Comparison of ENCODE assay signal across 8 cellular contexts in the genomic region with DNA sequence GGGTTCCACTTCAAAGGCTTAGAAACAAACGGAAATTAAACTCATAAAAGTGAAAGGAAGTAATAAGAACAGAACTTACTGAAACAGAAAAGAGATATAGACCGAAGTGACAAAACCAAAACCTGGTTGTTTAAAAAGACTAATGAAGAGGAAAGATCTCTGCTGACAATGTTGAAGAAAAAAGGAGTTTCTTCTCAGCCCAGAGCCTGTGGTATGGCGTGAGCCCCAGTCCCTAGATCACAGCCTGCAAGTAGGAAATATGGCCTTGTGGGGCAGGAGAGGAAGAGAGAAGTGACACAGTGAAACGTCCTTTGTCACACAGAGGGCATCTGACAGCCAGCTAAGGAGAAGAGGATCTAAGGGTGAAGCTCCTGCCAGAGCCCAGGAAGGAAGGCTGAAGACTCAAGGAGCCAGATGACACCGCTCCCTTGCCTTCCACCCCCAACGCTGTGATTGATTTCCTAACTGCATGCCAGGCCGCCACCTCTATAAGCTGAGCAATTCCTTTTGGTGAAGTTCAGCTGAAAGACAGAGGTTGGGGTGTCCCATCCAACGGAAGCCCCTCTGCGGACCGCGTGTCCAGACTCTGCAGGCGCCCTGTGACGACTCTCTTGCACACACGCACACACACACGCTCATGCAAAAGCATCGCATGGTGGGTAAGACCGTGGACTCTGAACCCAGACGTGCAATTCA.
DNase-seq lines count a peak whose midpoint lies in the region; ATAC-seq, FAIRE-seq and TF ChIP-seq lines count a peak whose summit lies in the region.

No MANE protein-coding gene starts in this region.

- peak overlapping the region; percentile 85 for H3K27ac Mint-ChIP-seq in activated T-helper 2 cell treated with anti-CD3 and anti-CD28 coated beads, Interferon-gamma antibody, Interleukin-2, Interleukin-4, amounts not matched to agents 10 μg/mL and 5 μg/mL and 100 μg/mL, durations not matched to agents 14 hours and 24 hours and 36 hours

- peaks cover 8% of the 10 kb centered on the region for H3K9me3 Mint-ChIP-seq in activated T-helper 2 cell treated with anti-CD3 and anti-CD28 coated beads, Interferon-gamma antibody, Interleukin-2, Interleukin-4, amounts not matched to agents 10 μg/mL and 5 μg/mL and 100 μg/mL, durations not matched to agents 14 hours and 24 hours and 36 hours

- no peak overlapping the region for H3K9ac ChIP-seq in kidney (ENCODE audit: low read length in 2 of 2)

- peaks cover 0 to 7% of the 10 kb centered on the region in 2 donors for H3K4me1 ChIP-seq in kidney (ENCODE audit: control insufficient read depth in 1 of 2, insufficient read depth in 1 of 2, low read depth in 1 of 2, low read length in 2 of 2)

- peaks cover 0 to 5% of the 10 kb centered on the region in 2 donors for H3K9me3 ChIP-seq in kidney (ENCODE audit: control insufficient read depth in 1 of 2, low read length in 2 of 2)

- no peak for DNase-seq in activated T-helper 2 cell treated with anti-CD3 and anti-CD28 coated beads, Interferon-gamma antibody, Interleukin-2, Interleukin-4, amounts not matched to agents 10 μg/mL and 5 μg/mL and 100 μg/mL, durations not matched to agents 14 hours and 24 hours and 36 hours (ENCODE audit: low spot score)
- DNase-seq in sciatic nerve (ENCODE audit: low spot score) (peak; percentile 52), kidney (no peak)
- no peak for DNase-seq in NK-92 treated with Interleukin-12 subunit alpha and Interleukin-12 subunit beta, amount 100 ng/mL, for 24 hours (lab: John Stamatoyannopoulos, UW)

- peaks cover 43% of the 10 kb centered on the region for H3K36me3 Mint-ChIP-seq in activated T-helper 2 cell treated with anti-CD3 and anti-CD28 coated beads, Interferon-gamma antibody, Interleukin-2, Interleukin-4, amounts not matched to agents 10 μg/mL and 5 μg/mL and 100 μg/mL, durations not matched to agents 14 hours and 24 hours and 36 hours (ENCODE audit: low read depth)

- ATAC-seq in GM18909 (IDR thresholded peaks at IDR 0.05; ENCODE audit: poor library complexity, unreplicated experiment) (peak; percentile 63), HG03175 (IDR thresholded peaks at IDR 0.05; ENCODE audit: unreplicated experiment) (peak; percentile 69), sciatic nerve (no peak), GM21390 (IDR thresholded peaks at IDR 0.05; ENCODE audit: unreplicated experiment) (no peak), HG02642 (IDR thresholded peaks at IDR 0.05; ENCODE audit: poor library complexity, unreplicated experiment) (no peak)

- TF ChIP-seq CTCF in kidney (IDR thresholded peaks at IDR 0.05; ENCODE audit: borderline replicate concordance, extremely low read depth, insufficient read depth) = no peak

- H3K36me3 ChIP-seq in kidney (ENCODE audit: control insufficient read depth in 1 of 2, insufficient read depth in 2 of 2, low read length in 2 of 2) = no peaks in the 10 kb centered on the region

- peaks cover 74% of the 10 kb centered on the region for H3K4me1 Mint-ChIP-seq in activated T-helper 2 cell treated with anti-CD3 and anti-CD28 coated beads, Interferon-gamma antibody, Interleukin-2, Interleukin-4, amounts not matched to agents 10 μg/mL and 5 μg/mL and 100 μg/mL, durations not matched to agents 14 hours and 24 hours and 36 hours (ENCODE audit: low read depth)

- no peaks in the 10 kb centered on the region for H3K27me3 Mint-ChIP-seq in activated T-helper 2 cell treated with anti-CD3 and anti-CD28 coated beads, Interferon-gamma antibody, Interleukin-2, Interleukin-4, amounts not matched to agents 10 μg/mL and 5 μg/mL and 100 μg/mL, durations not matched to agents 14 hours and 24 hours and 36 hours (ENCODE audit: low read depth)

- intact Hi-C loops in activated T-helper 2 cell treated with anti-CD3 and anti-CD28 coated beads, Interferon-gamma antibody, Interleukin-2, Interleukin-4, amounts not matched to agents 10 μg/mL and 5 μg/mL and 100 μg/mL, durations not matched to agents 14 hours and 24 hours and 36 hours (cut with micrococcal nuclease) = loop anchor here (1.0 to 10.0 kb wide), 6 partner anchors 15 to 225 kb away; no protein-coding TSS in a partner anchor
- intact Hi-C loops in sciatic nerve (cut with DNase I) = no loop called here
- intact Hi-C loops in kidney (cut with DNase I) = no loop called here

- H3K4me3 ChIP-seq in kidney (ENCODE audit: low read length in 2 of 2) = no peak overlapping the region

- H3K4me3 Mint-ChIP-seq in activated T-helper 2 cell treated with anti-CD3 and anti-CD28 coated beads, Interferon-gamma antibody, Interleukin-2, Interleukin-4, amounts not matched to agents 10 μg/mL and 5 μg/mL and 100 μg/mL, durations not matched to agents 14 hours and 24 hours and 36 hours (ENCODE audit: low read depth) = peak overlapping the region; percentile 72

- no peak overlapping the region for H3K27ac ChIP-seq in kidney (ENCODE audit: low read depth in 2 of 2, low read length in 2 of 2)

- FAIRE-seq in kidney (lab: Jason Lieb, UNC) = no peak

Comparison
In these comparisons a context has a peak if more than half of its experiments do, and no peak if none do; other contexts are left out.
1. ATAC-seq: peak in GM18909 (single experiment) and HG03175 (single experiment); none in sciatic nerve (single experiment), GM21390 (single experiment) and HG02642 (single experiment).